Comparison of ENCODE assay signal across 9 cellular contexts in genomic region chr6:45681860-45682488, GRCh38.
DNase-seq lines count a peak whose midpoint lies in the region; ATAC-seq and TF ChIP-seq lines count a peak whose summit lies in the region.
"Had no signal": no experiment of that assay in that cellular context is flagged by ENCODE, and none has a peak within 500 bp of the region (broad histone marks: within the 10 kb centered on the region; RNA-seq: fewer than 3 reads in every experiment).

No MANE protein-coding gene starts in this region.

- H3K9me3 Mint-ChIP-seq in activated naive CD4-positive, alpha-beta T cell treated with anti-CD3 and anti-CD28 coated beads, Interleukin-2, amount 50 U/mL, for 72 hours, result peaks cover 16 to 29% of the 10 kb centered on the region in 2 donors

- DNase-seq in activated naive CD4-positive, alpha-beta T cell treated with anti-CD3 and anti-CD28 coated beads, Interleukin-2, amount 50 U/mL, for 72 hours (ENCODE audit: low spot score in 2 of 2), result peak; percentile 34 to 63
- peak; percentile 46 for DNase-seq in stimulated activated naive CD8-positive, alpha-beta T cell treated with anti-CD3 and anti-CD28 coated beads, Interleukin-15, Interleukin-2, amounts not matched to agents 100 U/mL and 50 U/mL, for 24 hours
- DNase-seq in dorsolateral prefrontal cortex (no peak), posterior cingulate gyrus (no peak)
- no peak for DNase-seq in effector CD8-positive, alpha-beta T cell (lab: John Stamatoyannopoulos, UW)

- H3K4me3 ChIP-seq in dorsolateral prefrontal cortex, result no peak overlapping the region
- H3K4me3 ChIP-seq: heart left ventricle had no signal

- TF ChIP-seq CTCF in dorsolateral prefrontal cortex (IDR thresholded peaks at IDR 0.05 in 54 of 56, conservative IDR thresholded peaks at IDR 0.05 in 2 of 56; ENCODE audit: low read depth in 1 of 56, partially characterized antibody in 56 of 56), result no peak

- H3K27ac Mint-ChIP-seq in activated naive CD4-positive, alpha-beta T cell treated with anti-CD3 and anti-CD28 coated beads, Interleukin-2, amount 50 U/mL, for 72 hours, result peak overlapping the region in 1 of 2 donors; percentile 24

- peaks cover 14 to 24% of the 10 kb centered on the region in 2 donors for H3K36me3 Mint-ChIP-seq in activated naive CD4-positive, alpha-beta T cell treated with anti-CD3 and anti-CD28 coated beads, Interleukin-2, amount 50 U/mL, for 72 hours

- H3K27me3 ChIP-seq in dorsolateral prefrontal cortex, result peaks cover 0 to 11% (median 0%) of the 10 kb centered on the region in 45 donors
- H3K27me3 ChIP-seq: heart left ventricle had no signal

- intact Hi-C loops in dorsolateral prefrontal cortex (cut with DNase I) (no loop called here), posterior cingulate gyrus (cut with DNase I) (no loop called here)

- no peak overlapping the region for H3K27ac ChIP-seq in dorsolateral prefrontal cortex
- H3K27ac ChIP-seq: heart left ventricle had no signal

- ATAC-seq in GM18502 (IDR thresholded peaks at IDR 0.05; ENCODE audit: poor library complexity, unreplicated experiment) (peak; percentile 96), GM21526 (IDR thresholded peaks at IDR 0.05; ENCODE audit: low FRiP score, unreplicated experiment) (peak; percentile 95), HG03575 (IDR thresholded peaks at IDR 0.05; ENCODE audit: extremely low read depth, insufficient number of reproducible peaks, low FRiP score, unreplicated experiment) (peak; percentile 96)
- ATAC-seq in activated naive CD4-positive, alpha-beta T cell treated with anti-CD3 and anti-CD28 coated beads, Interleukin-2, amount 50 U/mL, for 72 hours, result peak; percentile 78 to 86
- ATAC-seq in stimulated activated naive CD8-positive, alpha-beta T cell treated with anti-CD3 and anti-CD28 coated beads, Interleukin-15, Interleukin-2, amounts not matched to agents 100 U/mL and 50 U/mL, for 24 hours, result peak; percentile 87

Comparison
In these comparisons a context has a peak if more than half of its experiments do, and no peak if none do; other contexts are left out.
1. DNase-seq: peak in activated naive CD4-positive, alpha-beta T cell treated with anti-CD3 and anti-CD28 coated beads, Interleukin-2, amount 50 U/mL, for 72 hours (2 of 2) and stimulated activated naive CD8-positive, alpha-beta T cell treated with anti-CD3 and anti-CD28 coated beads, Interleukin-15, Interleukin-2, amounts not matched to agents 100 U/mL and 50 U/mL, for 24 hours (single experiment); none in dorsolateral prefrontal cortex (0 of 10), effector CD8-positive, alpha-beta T cell (single experiment) and posterior cingulate gyrus (0 of 10).
2. Peak in every context shown above with its lines, with median percentiles within 50 percentile points of each other: ATAC-seq.